9 cellular contexts compared by ENCODE assay signal in genomic region chr1:101996830-101997485, GRCh38. TPM values are rescaled to one million over a fixed set of nuclear protein-coding genes. Genes with fewer than 3 reads are reported as not detected.
DNase-seq lines count a peak whose midpoint lies in the region; ATAC-seq, FAIRE-seq and TF ChIP-seq lines count a peak whose summit lies in the region.
"Had no signal": no experiment of that assay in that cellular context is flagged by ENCODE, and none has a peak within 500 bp of the region (broad histone marks: within the 10 kb centered on the region; RNA-seq: fewer than 3 reads in every experiment).

TSS of gene OLFM3 (minus strand) at chr1:101996926.

- ATAC-seq in Right ventricle myocardium inferior: no peak
- peak; percentile 75 for ATAC-seq in RWPE2 (ENCODE audit: low read depth)
- ATAC-seq in HG02981 (IDR thresholded peaks at IDR 0.05; ENCODE audit: unreplicated experiment): no peak

- DNase-seq in Right ventricle myocardium inferior (ENCODE audit: missing footprints): peak; percentile 57
- no peak for DNase-seq in cardiac septum (ENCODE audit: low spot score)
- no peak for DNase-seq in RWPE2 (ENCODE audit: low spot score)
- peak in 27 of 51 donors; percentile 1 to 52 (median 14) for DNase-seq in hypothalamus (lab: John Stamatoyannopoulos, UW)
- peak; percentile 77 for DNase-seq in urothelium cell line (ENCODE audit: low spot score)
- no peak for DNase-seq in LoVo (ENCODE audit: low spot score)
- no peak for DNase-seq in activated CD4-positive, CD25-positive, alpha-beta regulatory T cell treated with anti-CD3 and anti-CD28 coated beads, Interleukin-2, amount 50 U/mL, for 72 hours

- no peaks in the 10 kb centered on the region for H3K36me3 ChIP-seq in RWPE2 (ENCODE audit: low read depth)

- no peak within 1 kb of the TSS for H3K4me3 ChIP-seq in RWPE2 (ENCODE audit: severe bottlenecking)

- peaks cover 29% of the 10 kb centered on the region for H3K27me3 ChIP-seq in RWPE2 (ENCODE audit: insufficient read depth, poor library complexity, severe bottlenecking)

- no peak for FAIRE-seq in urothelium cell line (lab: Jason Lieb, UNC)

- peaks cover 2% of the 10 kb centered on the region for H3K9me3 ChIP-seq in RWPE2 (ENCODE audit: severe bottlenecking)

- intact Hi-C loops in Right ventricle myocardium inferior (cut with DNase I) (no loop called here), cardiac septum (cut with DNase I) (no loop called here)

- H3K27ac ChIP-seq in RWPE2 (ENCODE audit: poor library complexity, severe bottlenecking): no peak within 1 kb of the TSS

- no peaks in the 10 kb centered on the region for H3K4me1 ChIP-seq in RWPE2 (ENCODE audit: insufficient read depth, poor library complexity, severe bottlenecking)

- no peak for TF ChIP-seq CTCF in RWPE2 (IDR thresholded peaks at IDR 0.05; ENCODE audit: poor library complexity, severe bottlenecking)

RNA-seq across cellular contexts. Expression of gene OLFM3, which starts in this region (rescaled TPM):
- total RNA-seq in Right ventricle myocardium inferior (not detected), cardiac septum (not detected)
- total RNA-seq: epithelial cell of proximal tubule had no signal

Comparison
In these comparisons a context has a peak if more than half of its experiments do, and no peak if none do; other contexts are left out.
1. Peak in DNase-seq in Right ventricle myocardium inferior; RNA of the gene not detected or under 1 TPM.
2. DNase-seq: peak in hypothalamus (27 of 51) and urothelium cell line (single experiment); none in cardiac septum (single experiment), RWPE2 (single experiment), LoVo (single experiment) and activated CD4-positive, CD25-positive, alpha-beta regulatory T cell treated with anti-CD3 and anti-CD28 coated beads, Interleukin-2, amount 50 U/mL, for 72 hours (single experiment).